In genomic region chr10:127962205-127962604, GRCh38 we compare ENCODE assay signal across 22 cellular contexts.
"Had no signal": no experiment of that assay in that cellular context is flagged by ENCODE, and none has a peak within 500 bp of the region (broad histone marks: within the 10 kb centered on the region; RNA-seq: fewer than 3 reads in every experiment).

No MANE protein-coding gene starts in this region.

- FAIRE-seq: frontal cortex, islet of Langerhans had no signal

- DNase-seq: activated CD4-positive, alpha-beta memory T cell treated with anti-CD3 and anti-CD28 coated beads for 36 hours; activated CD4-positive, alpha-beta T cell treated with anti-CD3 and anti-CD28 coated beads, Interleukin-2, amount 10 ng/mL, durations not matched to agents 24 days and 14 days; activated CD4-positive, CD25-positive, alpha-beta regulatory T cell treated with anti-CD3 and anti-CD28 coated beads, Interleukin-2, amount 50 U/mL, for 72 hours; activated gamma-delta T cell treated with Interleukin-2 at 50 U/mL for 16 hours; activated naive CD4-positive, alpha-beta T cell treated with anti-CD3 and anti-CD28 coated beads, Interleukin-2, amount 50 U/mL, for 16 hours; activated T-cell treated with anti-CD3 and anti-CD28 coated beads, Interleukin-2, amount 50 U/mL, for 4 hours; amygdala; effector CD4-positive, alpha-beta T cell; esophagus squamous epithelium; glutamatergic neuron; naive B cell; right cardiac atrium; stimulated activated CD4-positive, alpha-beta T cell treated with anti-CD3 and anti-CD28 coated beads, Interleukin-12 subunit alpha, Interleukin-12 subunit beta, amount 100 ng/mL, for 4 hours; stimulated activated CD4-positive, alpha-beta T cell treated with anti-CD3 and anti-CD28 coated beads, Interleukin-4, amount 100 ng/mL, for 24 hours; SW 1271; T-helper 9 cell; WERI-Rb-1 had no signal

- H3K36me3 ChIP-seq: breast epithelium, esophagus squamous epithelium, tibial nerve, WERI-Rb-1 had no signal

- ATAC-seq: activated T-cell treated with anti-CD3 and anti-CD28 coated beads, Interleukin-2, amount 50 U/mL, for 4 hours; activated T-helper 17 cell treated with anti-CD3 and anti-CD28 coated beads, Interleukin-2, amount 50 U/mL, for 72 hours had no signal

- H3K4me3 ChIP-seq: breast epithelium, esophagus squamous epithelium, tibial nerve had no signal

- H3K27ac ChIP-seq: breast epithelium, esophagus squamous epithelium, WERI-Rb-1 had no signal

- H3K4me1 ChIP-seq: breast epithelium, esophagus squamous epithelium had no signal

- H3K9me3 ChIP-seq: breast epithelium, esophagus squamous epithelium, tibial nerve had no signal

- H3K27me3 ChIP-seq: breast epithelium, tibial nerve had no signal
